ENCODE assay signal across 8 cellular contexts in the genomic region with DNA sequence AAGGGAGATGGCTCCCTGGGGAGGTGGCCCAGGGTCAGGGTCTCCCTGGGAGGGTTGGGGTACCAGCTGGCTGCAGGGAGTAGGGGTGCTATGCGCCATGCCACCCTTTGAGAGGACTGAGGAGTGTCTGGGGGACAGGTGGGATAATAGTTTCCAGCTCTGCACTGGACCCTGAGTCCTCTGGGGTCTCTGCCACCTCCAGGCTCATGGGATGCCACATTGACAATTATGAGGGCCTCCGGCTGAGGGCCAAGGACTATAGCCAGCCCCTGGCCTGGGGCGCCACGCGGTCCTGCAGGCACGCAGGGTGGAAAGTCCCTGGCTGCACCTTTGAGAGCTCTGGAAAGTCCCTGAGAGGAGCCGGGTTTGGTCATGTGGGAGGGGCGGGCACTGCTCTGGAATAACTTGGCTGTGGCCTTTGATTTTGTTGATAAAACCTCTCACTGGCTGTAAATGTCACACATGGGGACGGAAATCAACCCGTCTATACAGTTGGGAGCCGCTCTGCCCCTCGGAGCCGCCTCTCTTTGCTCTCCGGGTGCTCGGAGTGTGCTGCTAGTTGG.
DNase-seq lines count a peak whose midpoint lies in the region; ATAC-seq lines count a peak whose summit lies in the region.

No MANE protein-coding gene starts in this region.

- H3K27ac ChIP-seq in cingulate gyrus (ENCODE audit: low read depth, low read length): peak overlapping the region; percentile 41
- peak overlapping the region; percentile 55 for H3K27ac ChIP-seq in muscle layer of colon (ENCODE audit: low read depth, low read length)
- no peak overlapping the region for H3K27ac ChIP-seq in substantia nigra (ENCODE audit: low read depth, low read length, poor library complexity, severe bottlenecking)

- H3K4me1 ChIP-seq in muscle layer of colon (ENCODE audit: insufficient read depth, low read length): peaks cover 20% of the 10 kb centered on the region

- peak; percentile 84 for DNase-seq in activated CD4-positive, CD25-positive, alpha-beta regulatory T cell treated with anti-CD3 and anti-CD28 coated beads, Interleukin-2, amount 50 U/mL, for 72 hours
- DNase-seq in stimulated activated naive CD8-positive, alpha-beta T cell treated with anti-CD3 and anti-CD28 coated beads, Interleukin-15, Interleukin-2, amounts not matched to agents 100 U/mL and 50 U/mL, for 24 hours: peak; percentile 86
- DNase-seq in substantia nigra (lab: John Stamatoyannopoulos, UW) (no peak), NCI-H345 (lab: John Stamatoyannopoulos, UW) (no peak)

- ATAC-seq in GM18498 (IDR thresholded peaks at IDR 0.05; ENCODE audit: unreplicated experiment) (peak; percentile 63), HG03025 (IDR thresholded peaks at IDR 0.05; ENCODE audit: low FRiP score, unreplicated experiment) (peak; percentile 27)
- peak; percentile 91 for ATAC-seq in stimulated activated naive CD8-positive, alpha-beta T cell treated with anti-CD3 and anti-CD28 coated beads, Interleukin-15, Interleukin-2, amounts not matched to agents 100 U/mL and 50 U/mL, for 24 hours

- peaks cover 15% of the 10 kb centered on the region for H3K36me3 ChIP-seq in muscle layer of colon (ENCODE audit: insufficient read depth, low read length)

- no peaks in the 10 kb centered on the region for H3K27me3 ChIP-seq in muscle layer of colon (ENCODE audit: control insufficient read depth in 1 of 2, insufficient read depth in 2 of 2, low read length in 2 of 2)

- H3K4me3 ChIP-seq in muscle layer of colon (ENCODE audit: low read depth in 1 of 2, low read length in 2 of 2): peak overlapping the region; percentile 4 to 46

- no peak overlapping the region for H3K9ac ChIP-seq in muscle layer of colon (ENCODE audit: low read length)

- H3K9me3 ChIP-seq in muscle layer of colon (ENCODE audit: low read length): no peaks in the 10 kb centered on the region

Comparison
In these comparisons a context has a peak if more than half of its experiments do, and no peak if none do; other contexts are left out.
1. ATAC-seq: peak in every context shown above with its lines; median percentile 91 in stimulated activated naive CD8-positive, alpha-beta T cell treated with anti-CD3 and anti-CD28 coated beads, Interleukin-15, Interleukin-2, amounts not matched to agents 100 U/mL and 50 U/mL, for 24 hours; 63 in GM18498; 27 in HG03025.
2. DNase-seq: peak in activated CD4-positive, CD25-positive, alpha-beta regulatory T cell treated with anti-CD3 and anti-CD28 coated beads, Interleukin-2, amount 50 U/mL, for 72 hours (single experiment) and stimulated activated naive CD8-positive, alpha-beta T cell treated with anti-CD3 and anti-CD28 coated beads, Interleukin-15, Interleukin-2, amounts not matched to agents 100 U/mL and 50 U/mL, for 24 hours (single experiment); none in substantia nigra (0 of 49) and NCI-H345 (single experiment).